Comparison of ENCODE assay signal across 18 cellular contexts in the genomic region with DNA sequence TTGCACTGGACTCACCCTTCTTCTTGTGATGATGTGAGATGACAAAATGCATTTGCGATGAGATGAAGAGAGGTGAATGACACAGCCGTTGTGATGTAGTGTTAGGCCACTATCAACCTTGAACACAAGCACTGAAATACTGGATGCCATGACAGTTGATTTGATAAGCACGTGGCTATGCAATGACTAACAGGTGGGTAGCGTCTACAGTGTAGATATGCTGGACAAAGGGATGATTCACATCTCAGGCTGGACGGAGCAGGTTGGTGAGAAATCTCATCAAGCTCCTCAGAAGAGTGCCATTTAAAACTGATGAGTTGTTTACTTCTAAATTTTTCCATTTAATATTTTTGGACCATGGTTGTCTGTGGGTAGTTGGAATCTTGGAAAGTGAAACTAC.
DNase-seq lines count a peak whose midpoint lies in the region; ATAC-seq, FAIRE-seq and TF ChIP-seq lines count a peak whose summit lies in the region.
"Had no signal": no experiment of that assay in that cellular context is flagged by ENCODE, and none has a peak within 500 bp of the region (broad histone marks: within the 10 kb centered on the region; RNA-seq: fewer than 3 reads in every experiment).

No MANE protein-coding gene starts in this region.

- no peak overlapping the region for H4K8ac ChIP-seq in trophoblast cell (ENCODE audit: low read depth, low read length)

- dilution Hi-C loops in mammary epithelial cell (cut with HindIII; ENCODE audit: low sequenced_read_pairs) = no loop called here

- no peak overlapping the region for H3K4ac ChIP-seq in trophoblast cell (ENCODE audit: low read depth, low read length)

- no peak overlapping the region for H2AK5ac ChIP-seq in trophoblast cell (ENCODE audit: low read length)

- H3K79me2 ChIP-seq in mammary epithelial cell (ENCODE audit: insufficient read depth, low read length) (no peaks in the 10 kb centered on the region), trophoblast cell (ENCODE audit: control insufficient read depth, insufficient read depth, low read length, poor library complexity) (no peaks in the 10 kb centered on the region)

- TF ChIP-seq CTCF in mammary epithelial cell (conservative IDR thresholded peaks at IDR 0.05 in 1 of 2, IDR thresholded peaks at IDR 0.05 in 1 of 2; ENCODE audit: extremely low read depth in 1 of 2, insufficient read depth in 1 of 2, low read depth in 1 of 2, low read length in 2 of 2) = no peak
- no peak for TF ChIP-seq CTCF in pancreas (IDR thresholded peaks at IDR 0.05)

- no peak overlapping the region for H2BK5ac ChIP-seq in trophoblast cell (ENCODE audit: low read depth, low read length, poor library complexity)

- no peaks in the 10 kb centered on the region for H3K36me3 ChIP-seq in mammary epithelial cell (ENCODE audit: insufficient read depth, low read length)
- no peaks in the 10 kb centered on the region for H3K36me3 ChIP-seq in trophoblast cell (ENCODE audit: control insufficient read depth in 1 of 2, insufficient read depth in 2 of 2, low read length in 2 of 2)
- no peaks in the 10 kb centered on the region for H3K36me3 ChIP-seq in pancreas
- H3K36me3 ChIP-seq: BLaER1, SJCRH30 had no signal

- DNase-seq in HK-2 (ENCODE audit: unreplicated experiment) (peak; percentile 1), NCI-H226 (peak; percentile 28), mammary epithelial cell (peak; percentile 59), trophoblast cell (peak; percentile 53 to 68), amniotic stem cell (lab: John Stamatoyannopoulos, UW) (no peak), NCI-H1436 (lab: John Stamatoyannopoulos, UW) (no peak), DMS53 treated with DMSO at 0.1 percent for 48 hours (lab: John Stamatoyannopoulos, UW; ENCODE audit: unreplicated experiment) (no peak), pancreas (no peak)
- DNase-seq: CD8-positive, alpha-beta T cell; GDM1; HCEC 1CT; NCI-H187 treated with DMSO at 0.1 percent for 48 hours; NCI-H446; NCI-H69; SJCRH30; SW 1271 had no signal

- in situ Hi-C loops in mammary epithelial cell (cut with MboI; ENCODE audit: low sequenced_read_pairs in 2 of 2) = no loop called here

- no peaks in the 10 kb centered on the region for H3K27me3 ChIP-seq in mammary epithelial cell (ENCODE audit: insufficient read depth, low read length)
- H3K27me3 ChIP-seq in trophoblast cell (ENCODE audit: insufficient read depth, low read length) = no peaks in the 10 kb centered on the region
- no peaks in the 10 kb centered on the region for H3K27me3 ChIP-seq in pancreas
- H3K27me3 ChIP-seq: BLaER1, SJCRH30 had no signal

- H3K4me2 ChIP-seq in mammary epithelial cell (ENCODE audit: insufficient read depth, low read depth, low read length) = no peak overlapping the region
- H3K4me2 ChIP-seq in trophoblast cell (ENCODE audit: low read length) = no peak overlapping the region
- H3K4me2 ChIP-seq: BLaER1 had no signal

- no peak overlapping the region for H3K9ac ChIP-seq in mammary epithelial cell (ENCODE audit: insufficient read depth, low read length)
- H3K9ac ChIP-seq in trophoblast cell (ENCODE audit: low read length) = no peak overlapping the region
- H3K9ac ChIP-seq: BLaER1 had no signal

- H3K23ac ChIP-seq in trophoblast cell (ENCODE audit: low read length) = no peak overlapping the region

- H2BK12ac ChIP-seq in trophoblast cell (ENCODE audit: low read length) = no peak overlapping the region

- H2BK120ac ChIP-seq in trophoblast cell (ENCODE audit: insufficient read depth, low read length, poor library complexity) = no peak overlapping the region

- no peak for FAIRE-seq in pancreas (lab: Jason Lieb, UNC)
- FAIRE-seq: GM12878 had no signal

- H3K4me1 ChIP-seq in mammary epithelial cell (ENCODE audit: insufficient read depth, low read length) = no peaks in the 10 kb centered on the region
- H3K4me1 ChIP-seq in trophoblast cell (ENCODE audit: control insufficient read depth in 1 of 2, insufficient read depth in 2 of 2, low read length in 2 of 2) = no peaks in the 10 kb centered on the region
- no peaks in the 10 kb centered on the region for H3K4me1 ChIP-seq in pancreas
- H3K4me1 ChIP-seq: BLaER1, SJCRH30 had no signal

- intact Hi-C loops in mammary epithelial cell (cut with micrococcal nuclease) = no loop called here
- intact Hi-C loops in pancreas (cut with DNase I) = no loop called here

- CTCF ChIA-PET in mammary epithelial cell (lab: Charles Lee; ENCODE audit: low non-redundant PET) = no interaction called here

- 90% methylated on average over 5 of the region's 5 CpGs for WGBS in mammary epithelial cell (ENCODE audit: low coverage, missing lambda C conversion rate)
- WGBS in trophoblast cell (ENCODE audit: extremely low coverage, insufficient coverage, insufficient read length) = no CpG with 5 or more reads among the region's 5 CpGs
- WGBS in pancreas, 2 donors = 65 to 76% methylated on average over 5 of the region's 5 CpGs

- H3K79me1 ChIP-seq in trophoblast cell (ENCODE audit: low read length) = no peaks in the 10 kb centered on the region

- no peaks in the 10 kb centered on the region for H3K9me3 ChIP-seq in mammary epithelial cell (replicated peaks; ENCODE audit: insufficient read depth, low read length)
- H3K9me3 ChIP-seq in trophoblast cell (ENCODE audit: insufficient read depth, low read depth, low read length) = no peaks in the 10 kb centered on the region
- H3K9me3 ChIP-seq in pancreas = no peaks in the 10 kb centered on the region
- H3K9me3 ChIP-seq: BLaER1, SJCRH30 had no signal

- ATAC-seq in pancreas = no peak
- ATAC-seq: CD8-positive, alpha-beta T cell; GM12878 had no signal

- no peak overlapping the region for H4K91ac ChIP-seq in trophoblast cell (ENCODE audit: low read depth, low read length)

- no peak overlapping the region for H3K18ac ChIP-seq in trophoblast cell (ENCODE audit: low read length)

- H2AFZ ChIP-seq in mammary epithelial cell (ENCODE audit: low read depth, low read length) (no peak overlapping the region), trophoblast cell (ENCODE audit: insufficient read depth, low read length, poor library complexity) (no peak overlapping the region)

- no peak overlapping the region for H4K12ac ChIP-seq in trophoblast cell (ENCODE audit: low read depth, low read length)

- BruUV-seq in mammary epithelial cell (replicated peaks; lab: Mats Ljungman, UMichigan) = no TSS peak

- H3K4me3 ChIP-seq in mammary epithelial cell (replicated peaks in 1 of 3; ENCODE audit: insufficient read depth in 1 of 3, low read depth in 2 of 3, low read length in 3 of 3) = no peak overlapping the region
- no peak overlapping the region for H3K4me3 ChIP-seq in trophoblast cell (ENCODE audit: low read depth, low read length)
- no peak overlapping the region for H3K4me3 ChIP-seq in pancreas
- H3K4me3 ChIP-seq: BLaER1, GM12878, SJCRH30 had no signal

- no peak overlapping the region for H3K27ac ChIP-seq in mammary epithelial cell (ENCODE audit: insufficient read depth, low read depth, low read length)
- no peak overlapping the region for H3K27ac ChIP-seq in trophoblast cell (ENCODE audit: low read depth, low read length)
- no peak overlapping the region for H3K27ac ChIP-seq in pancreas
- H3K27ac ChIP-seq: BLaER1, SJCRH30 had no signal

- H3K14ac ChIP-seq in trophoblast cell (ENCODE audit: low read length) = no peak overlapping the region

- no peaks in the 10 kb centered on the region for H4K20me1 ChIP-seq in mammary epithelial cell (ENCODE audit: insufficient read depth, low read length)
- H4K20me1 ChIP-seq: BLaER1 had no signal

Comparison
In these comparisons a context has a peak if more than half of its experiments do, and no peak if none do; other contexts are left out.
1. DNase-seq: peak in HK-2 (single experiment), NCI-H226 (single experiment), mammary epithelial cell (single experiment) and trophoblast cell (2 of 2); none in amniotic stem cell (single experiment), NCI-H1436 (single experiment), DMS53 treated with DMSO at 0.1 percent for 48 hours (single experiment) and pancreas (0 of 6).